16 cellular contexts compared by ENCODE assay signal in genomic region chr3:143240921-143241320, GRCh38.
DNase-seq lines count a peak whose midpoint lies in the region; ATAC-seq and TF ChIP-seq lines count a peak whose summit lies in the region.
"Had no signal": no experiment of that assay in that cellular context is flagged by ENCODE, and none has a peak within 500 bp of the region (broad histone marks: within the 10 kb centered on the region; RNA-seq: fewer than 3 reads in every experiment).

No MANE protein-coding gene starts in this region.

- peak overlapping the region; percentile 74 to 97 (median 94) for H3K27ac Mint-ChIP-seq in immature natural killer cell
- H3K27ac Mint-ChIP-seq in CD4-positive, alpha-beta T cell = no peak overlapping the region

- TF ChIP-seq CTCF in esophagus muscularis mucosa (IDR thresholded peaks at IDR 0.05) (no peak), colonic mucosa (IDR thresholded peaks at IDR 0.05) (no peak)
- no peak for TF ChIP-seq CTCF in CD4-positive, alpha-beta T cell (IDR thresholded peaks at IDR 0.05)

- no peaks in the 10 kb centered on the region for H3K36me3 ChIP-seq in GM23248 (ENCODE audit: low read depth)
- H3K36me3 ChIP-seq in esophagus muscularis mucosa = no peaks in the 10 kb centered on the region
- no peaks in the 10 kb centered on the region for H3K36me3 ChIP-seq in colonic mucosa

- H3K9me3 ChIP-seq in GM23248 (ENCODE audit: low read depth) (no peaks in the 10 kb centered on the region), esophagus muscularis mucosa (no peaks in the 10 kb centered on the region), colonic mucosa (no peaks in the 10 kb centered on the region)
- H3K9me3 ChIP-seq in CD4-positive, alpha-beta T cell (ENCODE audit: control insufficient read depth, low read length) = no peaks in the 10 kb centered on the region

- 7 to 9% methylated on average over 4 of the region's 4 CpGs for WGBS in GM23248 (ENCODE audit: low coverage in 1 of 2, low lambda C conversion rate in 2 of 2, missing lambda C conversion rate in 2 of 2), 2 experiments
- 65% methylated on average over 4 of the region's 4 CpGs for WGBS in esophagus muscularis mucosa

- no peaks in the 10 kb centered on the region for H3K9me3 Mint-ChIP-seq in immature natural killer cell
- peaks cover 2% of the 10 kb centered on the region for H3K9me3 Mint-ChIP-seq in CD4-positive, alpha-beta T cell

- H3K4me3 ChIP-seq in GM23248 (no peak overlapping the region), esophagus muscularis mucosa (no peak overlapping the region), colonic mucosa (no peak overlapping the region)

- no peak for TF ChIP-seq EP300 in esophagus muscularis mucosa (IDR thresholded peaks at IDR 0.05)

- no peak overlapping the region for H3K9ac ChIP-seq in GM23248
- no peak overlapping the region for H3K9ac ChIP-seq in colonic mucosa (ENCODE audit: low read depth in 2 of 2, low read length in 2 of 2)

- no peak overlapping the region for H3K27ac ChIP-seq in GM23248
- peak overlapping the region in 3 of 4 donors; percentile 45 to 62 (median 51) for H3K27ac ChIP-seq in esophagus muscularis mucosa (replicated peaks in 1 of 4)
- H3K27ac ChIP-seq in CD4-positive, alpha-beta T cell (ENCODE audit: low read depth, low read length) = no peak overlapping the region
- no peak overlapping the region for H3K27ac ChIP-seq in colonic mucosa
- H3K27ac ChIP-seq: C4-2B had no signal

- peak; percentile 19 for DNase-seq in AG08395 (ENCODE audit: low spot score)
- DNase-seq in GM23248 = peak; percentile 30
- no peak for DNase-seq in esophagus muscularis mucosa (ENCODE audit: extremely low spot score)
- no peak for DNase-seq in immature natural killer cell
- no peak for DNase-seq in CD4-positive, alpha-beta T cell
- DNase-seq in NCI-H1092 (lab: John Stamatoyannopoulos, UW) = no peak
- DNase-seq in colonic mucosa = no peak
- DNase-seq in activated T-cell treated with anti-CD3 and anti-CD28 coated beads, Interleukin-2, amount 50 U/mL, for 1 hour = no peak
- DNase-seq: DMS 273 treated with DMSO at 0.1 percent for 48 hours; HCEC 1CT; MV-4-11; NCI-H1417 treated with DMSO at 0.1 percent for 48 hours; NCI-H1930; NK-92 treated with Interleukin-12 subunit alpha and Interleukin-12 subunit beta, amount 100 ng/mL, for 24 hours; SHP77 treated with DMSO at 0.1 percent for 48 hours had no signal

- POLR2A ChIA-PET in CD4-positive, alpha-beta T cell (lab: Charles Lee) = no interaction called here

- H3K79me2 ChIP-seq in GM23248 (ENCODE audit: insufficient read depth) = no peaks in the 10 kb centered on the region

- H3K4me1 Mint-ChIP-seq in immature natural killer cell = peaks cover 88 to 89% of the 10 kb centered on the region in 2 donors
- peaks cover 10% of the 10 kb centered on the region for H3K4me1 Mint-ChIP-seq in CD4-positive, alpha-beta T cell (ENCODE audit: low read depth)

- H3K36me3 Mint-ChIP-seq in immature natural killer cell = peaks cover 0 to 14% (median 0%) of the 10 kb centered on the region in 3 donors
- no peaks in the 10 kb centered on the region for H3K36me3 Mint-ChIP-seq in CD4-positive, alpha-beta T cell (ENCODE audit: low read depth)

- H3K4me2 ChIP-seq in GM23248 (ENCODE audit: unreplicated experiment) = peak overlapping the region; percentile 66

- H3K4me3 Mint-ChIP-seq in immature natural killer cell = peak overlapping the region; percentile 17 to 74 (median 58)
- no peak overlapping the region for H3K4me3 Mint-ChIP-seq in CD4-positive, alpha-beta T cell

- intact Hi-C loops in esophagus muscularis mucosa (cut with DNase I) (no loop called here), colonic mucosa (cut with DNase I) (no loop called here)
- intact Hi-C loops in CD4-positive, alpha-beta T cell (cut with DNase I, micrococcal nuclease) = no loop called here

- no peaks in the 10 kb centered on the region for H4K20me1 ChIP-seq in GM23248 (ENCODE audit: insufficient read depth)

- no peaks in the 10 kb centered on the region; the same call in 1 of the 2 replicates for H3K9me2 ChIP-seq in GM23248 (ENCODE audit: insufficient read depth)

- H3K27me3 Mint-ChIP-seq in immature natural killer cell (ENCODE audit: low read depth in 3 of 3) = peaks cover 6 to 12% (median 7%) of the 10 kb centered on the region in 3 donors
- H3K27me3 Mint-ChIP-seq in CD4-positive, alpha-beta T cell = no peaks in the 10 kb centered on the region

- H2AFZ ChIP-seq in GM23248 = no peak overlapping the region

- ATAC-seq in CD4-positive, alpha-beta T cell (ENCODE audit: poor library complexity) = no peak

- no peak for TF ChIP-seq POLR2A in esophagus muscularis mucosa (IDR thresholded peaks at IDR 0.05; ENCODE audit: low read depth)

- H3K4me1 ChIP-seq in GM23248 (ENCODE audit: insufficient read depth) = peaks cover 27% of the 10 kb centered on the region
- H3K4me1 ChIP-seq in esophagus muscularis mucosa = peaks cover 0 to 29% (median 17%) of the 10 kb centered on the region in 4 donors
- no peaks in the 10 kb centered on the region for H3K4me1 ChIP-seq in colonic mucosa

- CTCF ChIA-PET in CD4-positive, alpha-beta T cell (lab: Charles Lee) = interaction anchor here (0.7 kb wide), 1 partner anchor 19 kb away, joined by 3 read pairs; no protein-coding TSS in a partner anchor

- in situ Hi-C loops in GM23248 (cut with MboI) = no loop called here

- H3K27me3 ChIP-seq in GM23248 (replicated peaks; ENCODE audit: insufficient read depth) = no peaks in the 10 kb centered on the region
- no peaks in the 10 kb centered on the region for H3K27me3 ChIP-seq in esophagus muscularis mucosa
- H3K27me3 ChIP-seq in CD4-positive, alpha-beta T cell (ENCODE audit: control insufficient read depth, insufficient read depth, low read length) = no peaks in the 10 kb centered on the region
- no peaks in the 10 kb centered on the region for H3K27me3 ChIP-seq in colonic mucosa

- peaks cover 17% of the 10 kb centered on the region for H3F3A ChIP-seq in GM23248 (ENCODE audit: insufficient read depth)

Comparison
In these comparisons a context has a peak if more than half of its experiments do, and no peak if none do; other contexts are left out.
1. DNase-seq: peak in AG08395 (single experiment) and GM23248 (single experiment); none in esophagus muscularis mucosa (single experiment), immature natural killer cell (0 of 3), CD4-positive, alpha-beta T cell (0 of 10), NCI-H1092 (single experiment), colonic mucosa (single experiment) and activated T-cell treated with anti-CD3 and anti-CD28 coated beads, Interleukin-2, amount 50 U/mL, for 1 hour (single experiment).
2. H3K27ac ChIP-seq: peak in esophagus muscularis mucosa (3 of 4); none in GM23248 (single experiment), CD4-positive, alpha-beta T cell (single experiment) and colonic mucosa (single experiment).